In the genomic region with DNA sequence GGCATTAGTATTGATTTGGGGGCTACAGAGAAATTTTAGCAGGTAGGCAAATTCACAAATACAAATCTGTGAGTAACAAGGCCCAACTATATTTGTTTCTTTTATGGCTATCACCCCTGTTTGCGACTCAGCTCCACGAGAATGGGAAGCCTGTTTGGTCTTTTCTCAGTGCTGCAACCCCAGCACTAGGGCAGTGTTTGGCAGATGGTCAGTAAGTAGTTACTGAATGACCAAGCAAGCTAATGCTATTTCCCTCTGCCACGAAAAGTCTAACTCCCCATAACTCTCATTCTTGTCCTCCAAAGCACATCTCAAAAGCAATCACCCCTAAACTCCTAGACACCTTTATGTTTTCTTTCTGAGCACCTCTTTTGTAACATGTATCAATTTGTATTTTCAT, we compare ENCODE assay signal across 9 cellular contexts.
"Had no signal": no experiment of that assay in that cellular context is flagged by ENCODE, and none has a peak within 500 bp of the region (broad histone marks: within the 10 kb centered on the region; RNA-seq: fewer than 3 reads in every experiment).

No MANE protein-coding gene starts in this region.

- H3K27ac ChIP-seq: GM23248 had no signal

- H3K36me3 ChIP-seq: HAP-1 had no signal

- H3K9me3 ChIP-seq: HAP-1 had no signal

- ATAC-seq: GM23338, HCT116 had no signal

- H3K4me3 ChIP-seq: GM23248, GM23338, HAP-1 had no signal

- H3K4me1 ChIP-seq: HAP-1 had no signal

- DNase-seq: GM23248, GOT3, H7, H9, HCEC 1CT, HFFc6 had no signal
